ENCODE assay signal across 21 cellular contexts in genomic region chr17:54524501-54524900, GRCh38.
DNase-seq lines count a peak whose midpoint lies in the region; ATAC-seq, FAIRE-seq and TF ChIP-seq lines count a peak whose summit lies in the region.
"Had no signal": no experiment of that assay in that cellular context is flagged by ENCODE, and none has a peak within 500 bp of the region (broad histone marks: within the 10 kb centered on the region; RNA-seq: fewer than 3 reads in every experiment).

No MANE protein-coding gene starts in this region.

- no peak overlapping the region for H2BK5ac ChIP-seq in IMR-90 (ENCODE audit: low read depth, low read length, poor library complexity, severe bottlenecking)
- no peak overlapping the region for H2BK5ac ChIP-seq in H1 (ENCODE audit: low read depth, low read length)
- H2BK5ac ChIP-seq in mesendoderm (ENCODE audit: low read length) = no peak overlapping the region

- no TSS peak for BruUV-seq in IMR-90 (replicated peaks; lab: Mats Ljungman, UMichigan)

- H3K4me2 ChIP-seq in A549 (no peak overlapping the region), IMR-90 (ENCODE audit: low read depth, low read length) (no peak overlapping the region), H1 (ENCODE audit: insufficient read depth in 1 of 2, low read depth in 2 of 2, low read length in 2 of 2) (no peak overlapping the region), mesendoderm (ENCODE audit: low read length) (no peak overlapping the region)
- H3K4me2 ChIP-seq: BLaER1 treated with 17β-estradiol and CSF1 and Interleukin-3, amounts not matched to agents 10 nM and 100 nM had no signal

- H3K4ac ChIP-seq in IMR-90 (ENCODE audit: low read depth, low read length) (no peak overlapping the region), H1 (replicated peaks; ENCODE audit: insufficient read length, low read depth, low read length) (no peak overlapping the region), mesendoderm (ENCODE audit: low read depth, low read length) (no peak overlapping the region)

- in situ Hi-C loops in IMR-90 (cut with MboI; ENCODE audit: low sequenced_read_pairs) = no loop called here

- TF ChIP-seq EP300 in A549 (IDR thresholded peaks at IDR 0.05) (no peak), H1 (IDR thresholded peaks at IDR 0.05; ENCODE audit: borderline replicate concordance in 1 of 2, low read depth in 2 of 2, low read length in 2 of 2) (no peak)

- TF ChIP-seq RAD21 in A549 (conservative IDR thresholded peaks at IDR 0.05 in 1 of 2, IDR thresholded peaks at IDR 0.05 in 1 of 2) = no peak
- TF ChIP-seq RAD21 in IMR-90 (IDR thresholded peaks at IDR 0.05; ENCODE audit: low read length) = no peak
- no peak for TF ChIP-seq RAD21 in H1 (IDR thresholded peaks at IDR 0.05 in 1 of 2, conservative IDR thresholded peaks at IDR 0.05 in 1 of 2; ENCODE audit: low read depth in 2 of 2, low read length in 2 of 2)

- no peaks in the 10 kb centered on the region for H4K20me1 ChIP-seq in IMR-90 (ENCODE audit: insufficient read depth, low read length)
- no peaks in the 10 kb centered on the region for H4K20me1 ChIP-seq in H1 (replicated peaks in 1 of 2; ENCODE audit: control insufficient read depth in 1 of 2, insufficient read depth in 2 of 2, low read length in 2 of 2)
- H4K20me1 ChIP-seq: BLaER1 treated with 17β-estradiol and CSF1 and Interleukin-3, amounts not matched to agents 10 nM and 100 nM had no signal

- no peak overlapping the region for H4K5ac ChIP-seq in IMR-90 (ENCODE audit: low read depth, low read length)
- H4K5ac ChIP-seq in H1 (ENCODE audit: insufficient read length, low read depth, low read length) = no peak overlapping the region
- H4K5ac ChIP-seq in mesendoderm (ENCODE audit: low read length) = no peak overlapping the region

- POLR2A ChIA-PET in A549 (lab: Yijun Ruan, JAX) = no interaction called here
- POLR2A ChIA-PET in IMR-90 (lab: Charles Lee; ENCODE audit: unreplicated experiment) = no interaction called here
- POLR2A ChIA-PET in H1 (lab: Charles Lee; ENCODE audit: partially characterized antibody) = no interaction called here

- ATAC-seq in A549 = no peak
- ATAC-seq in IMR-90 (ENCODE audit: low read depth) = no peak
- ATAC-seq in HG02870 (IDR thresholded peaks at IDR 0.05; ENCODE audit: unreplicated experiment) = no peak
- ATAC-seq: CD8-positive, alpha-beta T cell; GM12878 had no signal

- H3K4me1 ChIP-seq in A549 (no peaks in the 10 kb centered on the region), IMR-90 (ENCODE audit: control insufficient read depth, insufficient read depth, low read length) (no peaks in the 10 kb centered on the region), H1 (replicated peaks in 1 of 4; ENCODE audit: control insufficient read depth in 3 of 4, insufficient read depth in 4 of 4, low read length in 3 of 4) (no peaks in the 10 kb centered on the region; a peak in 1 of 7 replicates), mesendoderm (ENCODE audit: control insufficient read depth, low read depth, low read length) (no peaks in the 10 kb centered on the region)
- H3K4me1 ChIP-seq: BLaER1 treated with 17β-estradiol and CSF1 and Interleukin-3, amounts not matched to agents 10 nM and 100 nM had no signal

- H2AK5ac ChIP-seq in IMR-90 (ENCODE audit: low read depth, low read length) = no peak overlapping the region
- H2AK5ac ChIP-seq in H1 (ENCODE audit: low read depth, low read length) = no peak overlapping the region
- no peak overlapping the region for H2AK5ac ChIP-seq in mesendoderm (ENCODE audit: low read length)

- H2AFZ ChIP-seq in IMR-90 (replicated peaks; ENCODE audit: low read length, poor library complexity) (no peak overlapping the region), H1 (ENCODE audit: low read length) (no peak overlapping the region)

- no peak overlapping the region for H2BK12ac ChIP-seq in H1 (ENCODE audit: low read depth, low read length)

- no peak overlapping the region for H3K23ac ChIP-seq in IMR-90 (ENCODE audit: low read depth, low read length)
- H3K23ac ChIP-seq in H1 (ENCODE audit: insufficient read length) = no peak overlapping the region
- H3K23ac ChIP-seq in mesendoderm (ENCODE audit: low read length) = no peak overlapping the region

- no peak overlapping the region for H2AK9ac ChIP-seq in IMR-90 (replicated peaks; ENCODE audit: low read depth, low read length, poor library complexity)

- H3K36me3 ChIP-seq in IMR-90 (ENCODE audit: control insufficient read depth, insufficient read depth, low read length) (no peaks in the 10 kb centered on the region), H1 (ENCODE audit: control insufficient read depth in 2 of 4, insufficient read depth in 4 of 4, low read length in 3 of 4) (no peaks in the 10 kb centered on the region), mesendoderm (ENCODE audit: control insufficient read depth, insufficient read depth, low read length) (no peaks in the 10 kb centered on the region)
- H3K36me3 ChIP-seq: BLaER1 treated with 17β-estradiol and CSF1 and Interleukin-3, amounts not matched to agents 10 nM and 100 nM had no signal

- FAIRE-seq in A549 (lab: Jason Lieb, UNC) (no peak), H1 (lab: Jason Lieb, UNC) (no peak)
- FAIRE-seq: A204.1, D721Med, G401.6, GM12878, GM12892, GM18507 had no signal

- dilution Hi-C loops in IMR-90 (cut with HindIII; ENCODE audit: low sequenced_read_pairs, unreplicated experiment) = no loop called here

- no peak overlapping the region for H2BK120ac ChIP-seq in IMR-90 (ENCODE audit: low read depth, low read length)
- no peak overlapping the region for H2BK120ac ChIP-seq in H1 (replicated peaks; ENCODE audit: low read depth, low read length)
- H2BK120ac ChIP-seq in mesendoderm (ENCODE audit: low read depth, low read length) = no peak overlapping the region

- H3K18ac ChIP-seq in IMR-90 (ENCODE audit: low read depth, low read length) (no peak overlapping the region), H1 (ENCODE audit: extremely low read depth, low read length) (no peak overlapping the region), mesendoderm (ENCODE audit: low read length) (no peak overlapping the region)

- H3K9me3 ChIP-seq in A549 = peaks cover 8% of the 10 kb centered on the region; the same call in 1 of the 3 replicates
- peaks cover 6% of the 10 kb centered on the region; the same call in 1 of the 2 replicates for H3K9me3 ChIP-seq in IMR-90 (ENCODE audit: control insufficient read depth, insufficient read depth, low read length)
- H3K9me3 ChIP-seq in H1 (ENCODE audit: insufficient read depth in 2 of 2, low read depth in 1 of 2, low read length in 1 of 2) = no peaks in the 10 kb centered on the region
- H3K9me3 ChIP-seq: BLaER1 treated with 17β-estradiol and CSF1 and Interleukin-3, amounts not matched to agents 10 nM and 100 nM; Caco-2 had no signal

- H3K4me3 ChIP-seq in A549 (no peak overlapping the region), IMR-90 (ENCODE audit: insufficient read depth, low read depth, low read length) (no peak overlapping the region), H1 (ENCODE audit: extremely low read depth in 1 of 4, insufficient read depth in 2 of 4, low read depth in 3 of 4, low read length in 4 of 4) (no peak overlapping the region), mesendoderm (ENCODE audit: low read length) (no peak overlapping the region)
- H3K4me3 ChIP-seq: BLaER1 treated with 17β-estradiol and CSF1 and Interleukin-3, amounts not matched to agents 10 nM and 100 nM; GM12878 had no signal

- no peaks in the 10 kb centered on the region for H3K79me2 ChIP-seq in H1 (ENCODE audit: control insufficient read depth in 1 of 2, insufficient read depth in 2 of 2, low read length in 2 of 2)
- no peaks in the 10 kb centered on the region for H3K79me2 ChIP-seq in mesendoderm (ENCODE audit: control insufficient read depth, insufficient read depth, low read length)

- H3K79me1 ChIP-seq in IMR-90 (ENCODE audit: low read depth in 1 of 2, low read length in 2 of 2) = no peaks in the 10 kb centered on the region
- H3K79me1 ChIP-seq in H1 (ENCODE audit: low read depth, low read length) = no peaks in the 10 kb centered on the region
- H3K79me1 ChIP-seq in mesendoderm (ENCODE audit: low read length) = no peaks in the 10 kb centered on the region

- no peak overlapping the region for H2BK20ac ChIP-seq in IMR-90 (ENCODE audit: low read depth, low read length)
- H2BK20ac ChIP-seq in H1 (ENCODE audit: low read length) = no peak overlapping the region

- H4K91ac ChIP-seq in IMR-90 (ENCODE audit: insufficient read depth, low read depth, low read length) (no peak overlapping the region), H1 (replicated peaks; ENCODE audit: insufficient read length, low read length) (no peak overlapping the region)

- 0% methylated on average over 2 of the region's 2 CpGs for WGBS in A549 (ENCODE audit: missing lambda C conversion rate)
- WGBS in IMR-90 (ENCODE audit: extremely low coverage in 2 of 2, insufficient read length in 1 of 2), 2 experiments = no CpG with 5 or more reads among the region's 2 CpGs
- 90% methylated on average over 2 of the region's 2 CpGs; no CpG with 5 or more reads in 1 of the 2 experiments for WGBS in H1 (ENCODE audit: extremely low coverage in 1 of 2, insufficient coverage in 1 of 2, insufficient read length in 1 of 2, insufficient replicate concordance in 2 of 2, low coverage in 1 of 2, low lambda C conversion rate in 2 of 2, missing lambda C conversion rate in 1 of 2), 2 experiments
- WGBS in mesendoderm (ENCODE audit: extremely low coverage, insufficient coverage, low lambda C conversion rate) = no CpG with 5 or more reads among the region's 2 CpGs

- no peak overlapping the region for H3K56ac ChIP-seq in IMR-90 (ENCODE audit: extremely low read depth, insufficient read depth, low read length)
- H3K56ac ChIP-seq in H1 (replicated peaks; ENCODE audit: insufficient read length, low read depth, low read length) = no peak overlapping the region
- H3K56ac ChIP-seq in mesendoderm (ENCODE audit: low read length) = no peak overlapping the region

- no peaks in the 10 kb centered on the region for H3K23me2 ChIP-seq in H1 (ENCODE audit: low read depth, low read length)

- H3K14ac ChIP-seq in IMR-90 (replicated peaks; ENCODE audit: low read depth, low read length) = no peak overlapping the region
- H3K14ac ChIP-seq in H1 (ENCODE audit: insufficient read length) = no peak overlapping the region

- H3K27me3 ChIP-seq in IMR-90 (ENCODE audit: control insufficient read depth, insufficient read depth, low read length) = no peaks in the 10 kb centered on the region
- no peaks in the 10 kb centered on the region for H3K27me3 ChIP-seq in H1 (replicated peaks in 1 of 4; ENCODE audit: control insufficient read depth in 3 of 4, extremely low read depth in 1 of 4, insufficient read depth in 3 of 4, low read length in 3 of 4)
- no peaks in the 10 kb centered on the region for H3K27me3 ChIP-seq in mesendoderm (ENCODE audit: insufficient read depth, low read length, poor library complexity)
- H3K27me3 ChIP-seq: BLaER1 treated with 17β-estradiol and CSF1 and Interleukin-3, amounts not matched to agents 10 nM and 100 nM had no signal

- H3K9me1 ChIP-seq in IMR-90 (ENCODE audit: insufficient read depth, low read length) = no peaks in the 10 kb centered on the region

- intact Hi-C loops in IMR-90 (cut with micrococcal nuclease) = no loop called here

- H3K27ac ChIP-seq in A549 = no peak overlapping the region
- no peak overlapping the region for H3K27ac ChIP-seq in IMR-90 (ENCODE audit: insufficient read depth, low read length)
- no peak overlapping the region for H3K27ac ChIP-seq in H1 (ENCODE audit: low read depth, low read length)
- H3K27ac ChIP-seq in mesendoderm (ENCODE audit: low read depth, low read length) = no peak overlapping the region
- H3K27ac ChIP-seq: BLaER1 treated with 17β-estradiol and CSF1 and Interleukin-3, amounts not matched to agents 10 nM and 100 nM; C4-2B had no signal

- no peak for TF ChIP-seq POLR2A in A549 (IDR thresholded peaks at IDR 0.05; ENCODE audit: low read length)
- no peak for TF ChIP-seq POLR2A in IMR-90 (IDR thresholded peaks at IDR 0.05; ENCODE audit: low read depth, low read length)
- no peak for TF ChIP-seq POLR2A in H1 (IDR thresholded peaks at IDR 0.05; ENCODE audit: control extremely low read depth in 1 of 2, low read depth in 2 of 2, low read length in 2 of 2)

- H3K9ac ChIP-seq in IMR-90 (ENCODE audit: low read depth, low read length) (no peak overlapping the region), H1 (replicated peaks in 1 of 4; ENCODE audit: extremely low read depth in 1 of 4, low read depth in 3 of 4, low read length in 3 of 4) (no peak overlapping the region), mesendoderm (ENCODE audit: low read length) (no peak overlapping the region)
- H3K9ac ChIP-seq: BLaER1 treated with 17β-estradiol and CSF1 and Interleukin-3, amounts not matched to agents 10 nM and 100 nM had no signal

- H4K8ac ChIP-seq in IMR-90 (ENCODE audit: low read depth in 2 of 2, low read length in 2 of 2) = no peak overlapping the region
- no peak overlapping the region for H4K8ac ChIP-seq in H1 (ENCODE audit: extremely low read depth, insufficient read depth, low read length)
- H4K8ac ChIP-seq in mesendoderm (ENCODE audit: low read depth, low read length) = no peak overlapping the region

- CTCF ChIA-PET in A549 (lab: Yijun Ruan, JAX) (no interaction called here), IMR-90 (lab: Yijun Ruan, JAX) (no interaction called here), H1 (lab: Charles Lee; ENCODE audit: partially characterized antibody) (interaction anchor here (0.6 kb wide), 1 partner anchor 146 kb away, joined by 3 read pairs; no protein-coding TSS in a partner anchor)

- DNase-seq in A549 (ENCODE audit: low read depth in 1 of 2, low spot score in 1 of 2) = no peak
- no peak for DNase-seq in IMR-90
- no peak for DNase-seq in H1 (ENCODE audit: low read depth in 1 of 2, low spot score in 2 of 2)
- DNase-seq in mesendoderm = no peak
- DNase-seq in GDM1 (lab: John Stamatoyannopoulos, UW) = no peak
- DNase-seq: 8988T; AML-193; Caco-2; Calu3; CD4-positive, alpha-beta T cell; CD8-positive, alpha-beta T cell; DMS79 treated with DMSO at 0.1 percent for 48 hours had no signal

- H2BK15ac ChIP-seq in IMR-90 (ENCODE audit: low read depth, low read length) (no peak overlapping the region), H1 (ENCODE audit: low read length) (no peak overlapping the region), mesendoderm (replicated peaks; ENCODE audit: low read depth) (no peak overlapping the region)

- no peak for TF ChIP-seq CTCF in A549 (IDR thresholded peaks at IDR 0.05)
- no peak for TF ChIP-seq CTCF in IMR-90 (conservative IDR thresholded peaks at IDR 0.05; ENCODE audit: low read depth, low read length)
- no peak for TF ChIP-seq CTCF in H1 (IDR thresholded peaks at IDR 0.05; ENCODE audit: control extremely low read depth in 1 of 3, insufficient read depth in 1 of 3, low read depth in 1 of 3, low read length in 3 of 3)

Comparison
In these comparisons a context has a peak if more than half of its experiments do, and no peak if none do; other contexts are left out.
1. Of the 18 proteins assayed by ChIP-seq in both H1 and A549: peak only in H1: none; only in A549: none; in both: CEBPB; in neither: 17.